1 cellular context compared by ENCODE assay signal in genomic region chr22:23849009-23850006, GRCh38.
TF ChIP-seq lines count a peak whose summit lies in the region.

No MANE protein-coding gene starts in this region.

TF ChIP-seq in HEK293, 187 proteins besides CTCF, POLR2A, EP300 and RAD21 (continued from another document and continues in another):
- TF ChIP-seq REST (tag by site-specific recombination; IDR thresholded peaks at IDR 0.05) = no peak
- no peak for TF ChIP-seq PRDM1 (tag by site-specific recombination; IDR thresholded peaks at IDR 0.05)
- TF ChIP-seq OSR2 (tag by site-specific recombination; IDR thresholded peaks at IDR 0.05) = no peak
- TF ChIP-seq ZNF830 (tag by site-specific recombination; IDR thresholded peaks at IDR 0.05; ENCODE audit: low read depth) = no peak
- no peak; the same call in none of the 2 replicates for TF ChIP-seq ZNF660 (tag by site-specific recombination; IDR thresholded peaks at IDR 0.05)
- no peak for TF ChIP-seq ZBTB10 (tag by site-specific recombination; IDR thresholded peaks at IDR 0.05)
- 0 out of 2 replicates have a peak, but pooled peaks have one; percentile 21 for TF ChIP-seq ZBTB20 (tag by site-specific recombination; IDR thresholded peaks at IDR 0.05)
- TF ChIP-seq HOXD13 (CRISPR knock-in tag; IDR thresholded peaks at IDR 0.05; ENCODE audit: borderline replicate concordance) = no peak
- TF ChIP-seq, protein P1, sequence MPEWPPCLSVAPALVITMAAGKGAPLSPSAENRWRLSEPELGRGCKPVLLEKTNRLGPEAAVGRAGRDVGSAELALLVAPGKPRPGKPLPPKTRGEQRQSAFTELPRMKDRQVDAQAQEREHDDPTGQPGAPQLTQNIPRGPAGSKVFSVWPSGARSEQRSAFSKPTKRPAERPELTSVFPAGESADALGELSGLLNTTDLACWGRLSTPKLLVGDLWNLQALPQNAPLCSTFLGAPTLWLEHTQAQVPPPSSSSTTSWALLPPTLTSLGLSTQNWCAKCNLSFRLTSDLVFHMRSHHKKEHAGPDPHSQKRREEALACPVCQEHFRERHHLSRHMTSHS (tag by site-specific recombination; IDR thresholded peaks at IDR 0.05) = no peak
- TF ChIP-seq ZSCAN23 (tag by site-specific recombination; IDR thresholded peaks at IDR 0.05) = no peak
- TF ChIP-seq SP7 (tag by site-specific recombination; IDR thresholded peaks at IDR 0.05) = peak; percentile 74
- TF ChIP-seq, protein P2, sequence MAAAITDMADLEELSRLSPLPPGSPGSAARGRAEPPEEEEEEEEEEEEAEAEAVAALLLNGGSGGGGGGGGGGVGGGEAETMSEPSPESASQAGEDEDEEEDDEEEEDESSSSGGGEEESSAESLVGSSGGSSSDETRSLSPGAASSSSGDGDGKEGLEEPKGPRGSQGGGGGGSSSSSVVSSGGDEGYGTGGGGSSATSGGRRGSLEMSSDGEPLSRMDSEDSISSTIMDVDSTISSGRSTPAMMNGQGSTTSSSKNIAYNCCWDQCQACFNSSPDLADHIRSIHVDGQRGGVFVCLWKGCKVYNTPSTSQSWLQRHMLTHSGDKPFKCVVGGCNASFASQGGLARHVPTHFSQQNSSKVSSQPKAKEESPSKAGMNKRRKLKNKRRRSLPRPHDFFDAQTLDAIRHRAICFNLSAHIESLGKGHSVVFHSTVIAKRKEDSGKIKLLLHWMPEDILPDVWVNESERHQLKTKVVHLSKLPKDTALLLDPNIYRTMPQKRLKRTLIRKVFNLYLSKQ (tag by site-specific recombination; IDR thresholded peaks at IDR 0.05; ENCODE audit: borderline replicate concordance) = no peak
- no peak for TF ChIP-seq ZNF501 (tag by site-specific recombination; IDR thresholded peaks at IDR 0.05)
- no peak for TF ChIP-seq HOXC10 (CRISPR knock-in tag; IDR thresholded peaks at IDR 0.05)
- TF ChIP-seq BCL11A (tag by site-specific recombination; IDR thresholded peaks at IDR 0.05; ENCODE audit: low read depth) = no peak
- TF ChIP-seq ZNF169 (tag by site-specific recombination; IDR thresholded peaks at IDR 0.05) = no peak
- no peak for TF ChIP-seq ZNF202 (tag by site-specific recombination; IDR thresholded peaks at IDR 0.05; ENCODE audit: borderline replicate concordance)
- TF ChIP-seq ZNF555 (tag by site-specific recombination; conservative IDR thresholded peaks at IDR 0.05) = no peak
- TF ChIP-seq PRDM6 (tag by site-specific recombination; IDR thresholded peaks at IDR 0.05) = no peak
- no peak for TF ChIP-seq ZNF701 (tag by site-specific recombination; IDR thresholded peaks at IDR 0.05)
- TF ChIP-seq GLI2 (tag by site-specific recombination; IDR thresholded peaks at IDR 0.05; ENCODE audit: borderline replicate concordance, low read depth) = no peak
- no peak for TF ChIP-seq ZNF571 (tag by site-specific recombination; IDR thresholded peaks at IDR 0.05)
- no peak for TF ChIP-seq MZF1 (tag by site-specific recombination; IDR thresholded peaks at IDR 0.05; ENCODE audit: borderline replicate concordance)
- no peak for TF ChIP-seq ZNF514 (tag by site-specific recombination; IDR thresholded peaks at IDR 0.05)
- TF ChIP-seq GLIS1 (tag by site-specific recombination; IDR thresholded peaks at IDR 0.05) = peak; percentile 54; the same call in 1 of the 2 replicates
- TF ChIP-seq ZFP69B (tag by site-specific recombination; IDR thresholded peaks at IDR 0.05) = no peak
- TF ChIP-seq ZEB2 (tag by site-specific recombination; IDR thresholded peaks at IDR 0.05) = peak; percentile 72
- TF ChIP-seq, protein P3, sequence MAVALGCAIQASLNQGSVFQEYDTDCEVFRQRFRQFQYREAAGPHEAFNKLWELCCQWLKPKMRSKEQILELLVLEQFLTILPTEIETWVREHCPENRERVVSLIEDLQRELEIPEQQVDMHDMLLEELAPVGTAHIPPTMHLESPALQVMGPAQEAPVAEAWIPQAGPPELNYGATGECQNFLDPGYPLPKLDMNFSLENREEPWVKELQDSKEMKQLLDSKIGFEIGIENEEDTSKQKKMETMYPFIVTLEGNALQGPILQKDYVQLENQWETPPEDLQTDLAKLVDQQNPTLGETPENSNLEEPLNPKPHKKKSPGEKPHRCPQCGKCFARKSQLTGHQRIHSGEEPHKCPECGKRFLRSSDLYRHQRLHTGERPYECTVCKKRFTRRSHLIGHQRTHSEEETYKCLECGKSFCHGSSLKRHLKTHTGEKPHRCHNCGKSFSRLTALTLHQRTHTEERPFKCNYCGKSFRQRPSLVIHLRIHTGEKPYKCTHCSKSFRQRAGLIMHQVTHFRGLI (tag by site-specific recombination; IDR thresholded peaks at IDR 0.05) = no peak
- TF ChIP-seq ZNF664 (tag by site-specific recombination; IDR thresholded peaks at IDR 0.05) = no peak
- TF ChIP-seq IKZF3 (tag by site-specific recombination; IDR thresholded peaks at IDR 0.05) = peak; percentile 73
- TF ChIP-seq EGR2 (tag by site-specific recombination; IDR thresholded peaks at IDR 0.05; ENCODE audit: low read depth) = peak; percentile 55
- TF ChIP-seq ZNF776 (tag by site-specific recombination; IDR thresholded peaks at IDR 0.05; ENCODE audit: borderline replicate concordance) = no peak
- TF ChIP-seq ZNF585B (tag by site-specific recombination; IDR thresholded peaks at IDR 0.05) = no peak
- no peak for TF ChIP-seq ZNF302 (tag by site-specific recombination; IDR thresholded peaks at IDR 0.05; ENCODE audit: low read depth)
- TF ChIP-seq ZNF785 (tag by site-specific recombination; IDR thresholded peaks at IDR 0.05) = no peak
- TF ChIP-seq ZNF19 (tag by site-specific recombination; IDR thresholded peaks at IDR 0.05; ENCODE audit: low read depth) = no peak
- TF ChIP-seq SCRT2 (tag by site-specific recombination; IDR thresholded peaks at IDR 0.05) = no peak
- TF ChIP-seq ZNF48 (tag by site-specific recombination; IDR thresholded peaks at IDR 0.05) = no peak
- TF ChIP-seq, protein P4, sequence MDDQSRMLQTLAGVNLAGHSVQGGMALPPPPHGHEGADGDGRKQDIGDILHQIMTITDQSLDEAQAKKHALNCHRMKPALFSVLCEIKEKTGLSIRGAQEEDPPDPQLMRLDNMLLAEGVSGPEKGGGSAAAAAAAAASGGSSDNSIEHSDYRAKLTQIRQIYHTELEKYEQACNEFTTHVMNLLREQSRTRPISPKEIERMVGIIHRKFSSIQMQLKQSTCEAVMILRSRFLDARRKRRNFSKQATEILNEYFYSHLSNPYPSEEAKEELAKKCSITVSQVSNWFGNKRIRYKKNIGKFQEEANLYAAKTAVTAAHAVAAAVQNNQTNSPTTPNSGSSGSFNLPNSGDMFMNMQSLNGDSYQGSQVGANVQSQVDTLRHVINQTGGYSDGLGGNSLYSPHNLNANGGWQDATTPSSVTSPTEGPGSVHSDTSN (CRISPR knock-in tag; IDR thresholded peaks at IDR 0.05) = peak; percentile 58; the same call in 1 of the 2 replicates
- no peak for TF ChIP-seq OVOL3 (tag by site-specific recombination; IDR thresholded peaks at IDR 0.05)
- peak; percentile 56; the same call in 1 of the 2 replicates for TF ChIP-seq KLF16 (tag by site-specific recombination; IDR thresholded peaks at IDR 0.05)
- TF ChIP-seq SP2 (tag by site-specific recombination; IDR thresholded peaks at IDR 0.05) = peak; percentile 45
- peak; percentile 42 for TF ChIP-seq ZFHX2 (tag by site-specific recombination; conservative IDR thresholded peaks at IDR 0.05)
- TF ChIP-seq ZNF704 (tag by site-specific recombination; IDR thresholded peaks at IDR 0.05) = no peak
- TF ChIP-seq ZNF2 (tag by site-specific recombination; IDR thresholded peaks at IDR 0.05) = peak; percentile 66; the same call in 1 of the 2 replicates
- TF ChIP-seq TCF7L2 (IDR thresholded peaks at IDR 0.05; ENCODE audit: borderline replicate concordance, low read depth, low read length) = no peak
- TF ChIP-seq KLF1 (tag by site-specific recombination; IDR thresholded peaks at IDR 0.05) = peak; percentile 53
